Comparison of ENCODE assay signal across 2 cellular contexts in the genomic region with DNA sequence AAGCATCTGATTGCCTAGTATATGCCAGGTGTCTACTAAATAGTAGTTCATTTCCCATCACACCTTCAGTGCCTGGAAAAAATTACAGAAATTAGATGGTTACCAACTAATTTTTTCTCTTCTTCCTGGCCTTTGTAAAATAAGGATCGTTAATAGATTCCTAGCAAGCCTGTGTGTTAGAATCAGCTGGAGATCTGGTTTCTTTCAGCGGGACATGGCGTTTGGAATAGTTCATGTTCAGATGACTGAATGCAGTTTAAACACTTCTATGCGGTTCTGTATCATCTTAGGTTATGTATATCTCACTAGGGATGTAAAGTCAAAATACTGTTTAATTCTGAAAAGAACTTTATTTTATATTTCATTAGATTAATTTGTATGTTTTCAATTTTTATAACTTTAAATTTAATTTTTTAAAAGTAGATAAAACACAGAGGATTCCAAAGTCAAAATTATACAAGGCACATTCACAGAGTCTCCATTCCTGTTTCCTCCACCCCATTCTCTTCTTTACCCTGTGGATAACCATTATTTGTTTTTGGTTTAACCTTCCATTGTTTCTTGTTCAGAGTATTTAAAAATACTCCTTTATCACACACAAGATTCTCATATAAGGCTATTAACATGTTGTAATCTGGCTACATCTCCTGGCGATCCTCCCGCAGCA.
TF ChIP-seq lines count a peak whose summit lies in the region.

No MANE protein-coding gene starts in this region.

TF ChIP-seq in HCT116, 20 proteins besides CTCF, POLR2A, EP300 and RAD21:
- TF ChIP-seq SP1 (IDR thresholded peaks at IDR 0.05; ENCODE audit: low read depth) (no peak), POLR2AphosphoS5 (IDR thresholded peaks at IDR 0.05; ENCODE audit: low read depth, low read length) (no peak), CEBPB (IDR thresholded peaks at IDR 0.05; ENCODE audit: low read depth) (no peak), EGR1 (IDR thresholded peaks at IDR 0.05; ENCODE audit: low read depth) (no peak), TCF7L2 (IDR thresholded peaks at IDR 0.05; ENCODE audit: borderline replicate concordance, extremely low read depth, insufficient read depth, insufficient read length) (no peak), FOSL1 (IDR thresholded peaks at IDR 0.05; ENCODE audit: low read depth) (no peak), ZFX (IDR thresholded peaks at IDR 0.05) (no peak), EZH2phosphoT487 (IDR thresholded peaks at IDR 0.05; ENCODE audit: borderline replicate concordance) (no peak), SRF (IDR thresholded peaks at IDR 0.05; ENCODE audit: low read depth) (no peak), CBX3 (IDR thresholded peaks at IDR 0.05; ENCODE audit: low read depth) (no peak), ELF1 (IDR thresholded peaks at IDR 0.05; ENCODE audit: borderline replicate concordance, low read depth) (no peak), SIN3A (IDR thresholded peaks at IDR 0.05; ENCODE audit: low read depth) (no peak), ZNF274 (IDR thresholded peaks at IDR 0.05; ENCODE audit: low read depth, low read length) (no peak), EZH2 (IDR thresholded peaks at IDR 0.05) (no peak), YY1 (IDR thresholded peaks at IDR 0.05; ENCODE audit: extremely low read depth, insufficient replicate concordance, low read depth, low read length) (no peak)
- TF ChIP-seq, protein P1, sequence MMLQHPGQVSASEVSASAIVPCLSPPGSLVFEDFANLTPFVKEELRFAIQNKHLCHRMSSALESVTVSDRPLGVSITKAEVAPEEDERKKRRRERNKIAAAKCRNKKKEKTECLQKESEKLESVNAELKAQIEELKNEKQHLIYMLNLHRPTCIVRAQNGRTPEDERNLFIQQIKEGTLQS (IDR thresholded peaks at IDR 0.05), result no peak
- TF ChIP-seq, protein P2, sequence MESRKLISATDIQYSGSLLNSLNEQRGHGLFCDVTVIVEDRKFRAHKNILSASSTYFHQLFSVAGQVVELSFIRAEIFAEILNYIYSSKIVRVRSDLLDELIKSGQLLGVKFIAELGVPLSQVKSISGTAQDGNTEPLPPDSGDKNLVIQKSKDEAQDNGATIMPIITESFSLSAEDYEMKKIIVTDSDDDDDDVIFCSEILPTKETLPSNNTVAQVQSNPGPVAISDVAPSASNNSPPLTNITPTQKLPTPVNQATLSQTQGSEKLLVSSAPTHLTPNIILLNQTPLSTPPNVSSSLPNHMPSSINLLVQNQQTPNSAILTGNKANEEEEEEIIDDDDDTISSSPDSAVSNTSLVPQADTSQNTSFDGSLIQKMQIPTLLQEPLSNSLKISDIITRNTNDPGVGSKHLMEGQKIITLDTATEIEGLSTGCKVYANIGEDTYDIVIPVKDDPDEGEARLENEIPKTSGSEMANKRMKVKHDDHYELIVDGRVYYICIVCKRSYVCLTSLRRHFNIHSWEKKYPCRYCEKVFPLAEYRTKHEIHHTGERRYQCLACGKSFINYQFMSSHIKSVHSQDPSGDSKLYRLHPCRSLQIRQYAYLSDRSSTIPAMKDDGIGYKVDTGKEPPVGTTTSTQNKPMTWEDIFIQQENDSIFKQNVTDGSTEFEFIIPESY (IDR thresholded peaks at IDR 0.05; ENCODE audit: extremely low read depth, insufficient replicate concordance, low read length), result no peak
- TF ChIP-seq, protein P3, sequence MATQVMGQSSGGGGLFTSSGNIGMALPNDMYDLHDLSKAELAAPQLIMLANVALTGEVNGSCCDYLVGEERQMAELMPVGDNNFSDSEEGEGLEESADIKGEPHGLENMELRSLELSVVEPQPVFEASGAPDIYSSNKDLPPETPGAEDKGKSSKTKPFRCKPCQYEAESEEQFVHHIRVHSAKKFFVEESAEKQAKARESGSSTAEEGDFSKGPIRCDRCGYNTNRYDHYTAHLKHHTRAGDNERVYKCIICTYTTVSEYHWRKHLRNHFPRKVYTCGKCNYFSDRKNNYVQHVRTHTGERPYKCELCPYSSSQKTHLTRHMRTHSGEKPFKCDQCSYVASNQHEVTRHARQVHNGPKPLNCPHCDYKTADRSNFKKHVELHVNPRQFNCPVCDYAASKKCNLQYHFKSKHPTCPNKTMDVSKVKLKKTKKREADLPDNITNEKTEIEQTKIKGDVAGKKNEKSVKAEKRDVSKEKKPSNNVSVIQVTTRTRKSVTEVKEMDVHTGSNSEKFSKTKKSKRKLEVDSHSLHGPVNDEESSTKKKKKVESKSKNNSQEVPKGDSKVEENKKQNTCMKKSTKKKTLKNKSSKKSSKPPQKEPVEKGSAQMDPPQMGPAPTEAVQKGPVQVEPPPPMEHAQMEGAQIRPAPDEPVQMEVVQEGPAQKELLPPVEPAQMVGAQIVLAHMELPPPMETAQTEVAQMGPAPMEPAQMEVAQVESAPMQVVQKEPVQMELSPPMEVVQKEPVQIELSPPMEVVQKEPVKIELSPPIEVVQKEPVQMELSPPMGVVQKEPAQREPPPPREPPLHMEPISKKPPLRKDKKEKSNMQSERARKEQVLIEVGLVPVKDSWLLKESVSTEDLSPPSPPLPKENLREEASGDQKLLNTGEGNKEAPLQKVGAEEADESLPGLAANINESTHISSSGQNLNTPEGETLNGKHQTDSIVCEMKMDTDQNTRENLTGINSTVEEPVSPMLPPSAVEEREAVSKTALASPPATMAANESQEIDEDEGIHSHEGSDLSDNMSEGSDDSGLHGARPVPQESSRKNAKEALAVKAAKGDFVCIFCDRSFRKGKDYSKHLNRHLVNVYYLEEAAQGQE (IDR thresholded peaks at IDR 0.05; ENCODE audit: low read depth), result no peak
- TF ChIP-seq, protein P4, sequence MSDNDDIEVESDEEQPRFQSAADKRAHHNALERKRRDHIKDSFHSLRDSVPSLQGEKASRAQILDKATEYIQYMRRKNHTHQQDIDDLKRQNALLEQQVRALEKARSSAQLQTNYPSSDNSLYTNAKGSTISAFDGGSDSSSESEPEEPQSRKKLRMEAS (IDR thresholded peaks at IDR 0.05), result no peak

TF ChIP-seq in SK-N-SH treated with all-trans-retinoic acid at 6 μM for 48 hours, 23 proteins besides CTCF, POLR2A, EP300 and RAD21:
- TF ChIP-seq ESRRG (CRISPR knock-in tag; IDR thresholded peaks at IDR 0.05), result no peak
- TF ChIP-seq ARNTL (CRISPR knock-in tag; IDR thresholded peaks at IDR 0.05; ENCODE audit: borderline replicate concordance, low read depth), result no peak
- no peak for TF ChIP-seq BACH2 (CRISPR knock-in tag; IDR thresholded peaks at IDR 0.05; ENCODE audit: borderline replicate concordance)
- TF ChIP-seq OSR1 (CRISPR knock-in tag; IDR thresholded peaks at IDR 0.05), result no peak
- TF ChIP-seq, protein P5, sequence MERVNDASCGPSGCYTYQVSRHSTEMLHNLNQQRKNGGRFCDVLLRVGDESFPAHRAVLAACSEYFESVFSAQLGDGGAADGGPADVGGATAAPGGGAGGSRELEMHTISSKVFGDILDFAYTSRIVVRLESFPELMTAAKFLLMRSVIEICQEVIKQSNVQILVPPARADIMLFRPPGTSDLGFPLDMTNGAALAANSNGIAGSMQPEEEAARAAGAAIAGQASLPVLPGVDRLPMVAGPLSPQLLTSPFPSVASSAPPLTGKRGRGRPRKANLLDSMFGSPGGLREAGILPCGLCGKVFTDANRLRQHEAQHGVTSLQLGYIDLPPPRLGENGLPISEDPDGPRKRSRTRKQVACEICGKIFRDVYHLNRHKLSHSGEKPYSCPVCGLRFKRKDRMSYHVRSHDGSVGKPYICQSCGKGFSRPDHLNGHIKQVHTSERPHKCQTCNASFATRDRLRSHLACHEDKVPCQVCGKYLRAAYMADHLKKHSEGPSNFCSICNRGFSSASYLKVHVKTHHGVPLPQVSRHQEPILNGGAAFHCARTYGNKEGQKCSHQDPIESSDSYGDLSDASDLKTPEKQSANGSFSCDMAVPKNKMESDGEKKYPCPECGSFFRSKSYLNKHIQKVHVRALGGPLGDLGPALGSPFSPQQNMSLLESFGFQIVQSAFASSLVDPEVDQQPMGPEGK (CRISPR knock-in tag; IDR thresholded peaks at IDR 0.05; ENCODE audit: borderline replicate concordance), result no peak
- TF ChIP-seq TCF4 (CRISPR knock-in tag; IDR thresholded peaks at IDR 0.05; ENCODE audit: borderline replicate concordance), result no peak
- no peak for TF ChIP-seq PPARA (CRISPR knock-in tag; IDR thresholded peaks at IDR 0.05; ENCODE audit: borderline replicate concordance)
- no peak for TF ChIP-seq ZNF8 (CRISPR knock-in tag; IDR thresholded peaks at IDR 0.05)
- no peak for TF ChIP-seq ISL1 (CRISPR knock-in tag; IDR thresholded peaks at IDR 0.05)
- TF ChIP-seq SNAI2 (CRISPR knock-in tag; IDR thresholded peaks at IDR 0.05), result no peak
- no peak for TF ChIP-seq ZFP3 (CRISPR knock-in tag; IDR thresholded peaks at IDR 0.05)
- no peak for TF ChIP-seq CSDC2 (CRISPR knock-in tag; IDR thresholded peaks at IDR 0.05)
- TF ChIP-seq, protein P6, sequence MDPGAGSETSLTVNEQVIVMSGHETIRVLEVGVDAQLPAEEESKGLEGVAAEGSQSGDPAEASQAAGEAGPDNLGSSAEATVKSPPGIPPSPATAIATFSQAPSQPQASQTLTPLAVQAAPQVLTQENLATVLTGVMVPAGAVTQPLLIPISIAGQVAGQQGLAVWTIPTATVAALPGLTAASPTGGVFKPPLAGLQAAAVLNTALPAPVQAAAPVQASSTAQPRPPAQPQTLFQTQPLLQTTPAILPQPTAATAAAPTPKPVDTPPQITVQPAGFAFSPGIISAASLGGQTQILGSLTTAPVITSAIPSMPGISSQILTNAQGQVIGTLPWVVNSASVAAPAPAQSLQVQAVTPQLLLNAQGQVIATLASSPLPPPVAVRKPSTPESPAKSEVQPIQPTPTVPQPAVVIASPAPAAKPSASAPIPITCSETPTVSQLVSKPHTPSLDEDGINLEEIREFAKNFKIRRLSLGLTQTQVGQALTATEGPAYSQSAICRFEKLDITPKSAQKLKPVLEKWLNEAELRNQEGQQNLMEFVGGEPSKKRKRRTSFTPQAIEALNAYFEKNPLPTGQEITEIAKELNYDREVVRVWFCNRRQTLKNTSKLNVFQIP (CRISPR knock-in tag; IDR thresholded peaks at IDR 0.05; ENCODE audit: borderline replicate concordance, low read depth), result no peak
- TF ChIP-seq ZNF565 (CRISPR knock-in tag; conservative IDR thresholded peaks at IDR 0.05; ENCODE audit: low read depth), result no peak
- TF ChIP-seq ZFP30 (CRISPR knock-in tag; IDR thresholded peaks at IDR 0.05), result no peak
- no peak for TF ChIP-seq ZNF70 (CRISPR knock-in tag; IDR thresholded peaks at IDR 0.05)
- TF ChIP-seq, protein P7, sequence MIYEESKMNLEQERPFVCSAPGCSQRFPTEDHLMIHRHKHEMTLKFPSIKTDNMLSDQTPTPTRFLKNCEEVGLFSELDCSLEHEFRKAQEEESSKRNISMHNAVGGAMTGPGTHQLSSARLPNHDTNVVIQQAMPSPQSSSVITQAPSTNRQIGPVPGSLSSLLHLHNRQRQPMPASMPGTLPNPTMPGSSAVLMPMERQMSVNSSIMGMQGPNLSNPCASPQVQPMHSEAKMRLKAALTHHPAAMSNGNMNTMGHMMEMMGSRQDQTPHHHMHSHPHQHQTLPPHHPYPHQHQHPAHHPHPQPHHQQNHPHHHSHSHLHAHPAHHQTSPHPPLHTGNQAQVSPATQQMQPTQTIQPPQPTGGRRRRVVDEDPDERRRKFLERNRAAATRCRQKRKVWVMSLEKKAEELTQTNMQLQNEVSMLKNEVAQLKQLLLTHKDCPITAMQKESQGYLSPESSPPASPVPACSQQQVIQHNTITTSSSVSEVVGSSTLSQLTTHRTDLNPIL (CRISPR knock-in tag; IDR thresholded peaks at IDR 0.05; ENCODE audit: low read depth), result no peak
- no peak for TF ChIP-seq TOX (CRISPR knock-in tag; IDR thresholded peaks at IDR 0.05; ENCODE audit: borderline replicate concordance)
- no peak for TF ChIP-seq GLIS3 (CRISPR knock-in tag; IDR thresholded peaks at IDR 0.05)
TF ChIP-seq in SK-N-SH treated with all-trans-retinoic acid at 6 μM for 48 hours: peak in this region for 0.
